ENCODE assay signal across 23 cellular contexts in the genomic region with DNA sequence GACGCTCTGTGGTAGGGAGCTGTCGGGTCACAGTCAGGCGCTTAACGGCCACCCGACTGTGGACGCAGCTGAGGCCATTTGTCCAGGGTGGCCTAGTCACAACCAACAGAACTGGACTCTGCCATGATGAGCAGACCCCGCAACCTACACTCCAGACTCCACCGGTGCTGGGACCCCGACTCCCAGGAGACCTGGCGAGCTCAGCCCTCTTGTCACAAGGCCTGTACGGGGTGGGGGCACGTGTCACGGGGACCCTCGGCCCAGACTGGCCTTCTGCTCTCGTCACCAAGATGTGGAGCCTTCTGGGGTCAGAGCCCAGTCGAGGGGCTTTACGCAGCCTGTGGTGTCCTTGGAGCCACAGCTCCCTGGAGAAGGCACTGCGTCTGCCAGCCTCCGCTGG.
"Had no signal": no experiment of that assay in that cellular context is flagged by ENCODE, and none has a peak within 500 bp of the region (broad histone marks: within the 10 kb centered on the region; RNA-seq: fewer than 3 reads in every experiment).

No MANE protein-coding gene starts in this region.

- H2AFZ ChIP-seq: hepatocyte, neural progenitor cell had no signal

- H3K9me3 ChIP-seq: gastroesophageal sphincter, heart left ventricle, left lung, prostate gland, right atrium auricular region, sigmoid colon, stomach, testis, tibial artery had no signal

- H3K27ac ChIP-seq: epithelial cell of prostate, gastroesophageal sphincter, heart left ventricle, hepatocyte, left lung, neural progenitor cell, prostate gland, right atrium auricular region, sigmoid colon, stomach, testis, tibial artery had no signal

- H3K4me1 ChIP-seq: neural progenitor cell, prostate gland had no signal

- H3K4me3 ChIP-seq: gastroesophageal sphincter, heart left ventricle, hepatocyte, left lung, neural progenitor cell, prostate gland, right atrium auricular region, sigmoid colon, stomach, testis, tibial artery had no signal

- H3K9ac ChIP-seq: neural progenitor cell had no signal

- DNase-seq: effector CD8-positive, alpha-beta T cell; endodermal cell; foreskin fibroblast; left cardiac atrium; mesendoderm; midbrain; naive thymus-derived CD4-positive, alpha-beta T cell; nucleus accumbens; sigmoid colon; stimulated activated CD4-positive, alpha-beta T cell treated with anti-CD3 and anti-CD28 coated beads, Interleukin-4, amount 100 ng/mL, for 4 hours; stimulated activated naive CD4-positive, alpha-beta T cell treated with Interleukin-2 at 50 U/mL for 16 hours; stomach; testis; tibial artery had no signal

- ATAC-seq: esophagus mucosa; gastroesophageal sphincter; heart left ventricle; left cardiac atrium; left lung; naive thymus-derived CD4-positive, alpha-beta T cell had no signal

- H3K27me3 ChIP-seq: gastroesophageal sphincter, heart left ventricle, hepatocyte, left lung, neural progenitor cell, right atrium auricular region, sigmoid colon, stomach, testis, tibial artery had no signal

- H3K36me3 ChIP-seq: neural progenitor cell, prostate gland had no signal

- H3K4me2 ChIP-seq: hepatocyte, neural progenitor cell had no signal
